In genomic region chr6:2806664-2807063, GRCh38 we compare ENCODE assay signal across 16 cellular contexts.
"Had no signal": no experiment of that assay in that cellular context is flagged by ENCODE, and none has a peak within 500 bp of the region (broad histone marks: within the 10 kb centered on the region; RNA-seq: fewer than 3 reads in every experiment).

No MANE protein-coding gene starts in this region.

- ATAC-seq: activated T-cell treated with anti-CD3 and anti-CD28 coated beads, Interleukin-2, amount 50 U/mL, for 4 hours; left cardiac atrium; sciatic nerve; stimulated activated naive CD8-positive, alpha-beta T cell treated with anti-CD3 and anti-CD28 coated beads, Interleukin-15, amount 100 ng/mL, for 72 hours had no signal

- H3K9me3 Mint-ChIP-seq: activated CD4-positive, alpha-beta memory T cell treated with anti-CD3 and anti-CD28 coated beads, Interleukin-2, amount 10 ng/mL, durations not matched to agents 7 days and 5 days; activated naive CD4-positive, alpha-beta T cell treated with anti-CD3 and anti-CD28 coated beads, Interleukin-2, amount 50 U/mL, for 24 hours; activated T-cell treated with anti-CD3 and anti-CD28 coated beads, Interleukin-2, amount 50 U/mL, for 4 hours; nephron; stimulated activated naive CD8-positive, alpha-beta T cell treated with anti-CD3 and anti-CD28 coated beads, Interleukin-15, amount 100 ng/mL, for 72 hours had no signal

- H3K27ac ChIP-seq: adrenal gland, cardiac muscle cell, SJSA1, VCaP had no signal

- H3K4me3 Mint-ChIP-seq: activated CD4-positive, alpha-beta memory T cell treated with anti-CD3 and anti-CD28 coated beads, Interleukin-2, amount 10 ng/mL, durations not matched to agents 7 days and 5 days; activated naive CD4-positive, alpha-beta T cell treated with anti-CD3 and anti-CD28 coated beads, Interleukin-2, amount 50 U/mL, for 24 hours; activated T-cell treated with anti-CD3 and anti-CD28 coated beads, Interleukin-2, amount 50 U/mL, for 4 hours; nephron; stimulated activated naive CD8-positive, alpha-beta T cell treated with anti-CD3 and anti-CD28 coated beads, Interleukin-15, amount 100 ng/mL, for 72 hours had no signal

- H3K4me3 ChIP-seq: adrenal gland, cardiac muscle cell, gastrocnemius medialis, heart right ventricle, SJSA1 had no signal

- H3K9me3 ChIP-seq: adrenal gland, gastrocnemius medialis, heart right ventricle, SJSA1 had no signal

- H3K27ac Mint-ChIP-seq: activated CD4-positive, alpha-beta memory T cell treated with anti-CD3 and anti-CD28 coated beads, Interleukin-2, amount 10 ng/mL, durations not matched to agents 7 days and 5 days; activated naive CD4-positive, alpha-beta T cell treated with anti-CD3 and anti-CD28 coated beads, Interleukin-2, amount 50 U/mL, for 24 hours; stimulated activated naive CD8-positive, alpha-beta T cell treated with anti-CD3 and anti-CD28 coated beads, Interleukin-15, amount 100 ng/mL, for 72 hours had no signal

- H3K27me3 ChIP-seq: adrenal gland, cardiac muscle cell, gastrocnemius medialis, heart right ventricle, SJSA1 had no signal

- H3K4me1 ChIP-seq: adrenal gland, SJSA1 had no signal

- H3K27me3 Mint-ChIP-seq: activated CD4-positive, alpha-beta memory T cell treated with anti-CD3 and anti-CD28 coated beads, Interleukin-2, amount 10 ng/mL, durations not matched to agents 7 days and 5 days; activated naive CD4-positive, alpha-beta T cell treated with anti-CD3 and anti-CD28 coated beads, Interleukin-2, amount 50 U/mL, for 24 hours; stimulated activated naive CD8-positive, alpha-beta T cell treated with anti-CD3 and anti-CD28 coated beads, Interleukin-15, amount 100 ng/mL, for 72 hours had no signal

- H3K36me3 ChIP-seq: adrenal gland, cardiac muscle cell, gastrocnemius medialis, heart right ventricle, SJSA1 had no signal

- DNase-seq: activated CD4-positive, alpha-beta memory T cell treated with anti-CD3 and anti-CD28 coated beads, Interleukin-2, amount 10 ng/mL, durations not matched to agents 7 days and 5 days; activated CD4-positive, alpha-beta T cell treated with anti-CD3 and anti-CD28 coated beads for 4 hours; activated effector memory CD4-positive, alpha-beta T cell treated with Interleukin-2 at 50 U/mL for 16 hours; activated T-cell treated with anti-CD3 and anti-CD28 coated beads, Interleukin-2, amount 50 U/mL, for 4 hours; gastrocnemius medialis; heart right ventricle; left cardiac atrium; mesenchymal stem cell; stimulated activated naive CD8-positive, alpha-beta T cell treated with anti-CD3 and anti-CD28 coated beads, Interleukin-15, amount 100 ng/mL, for 72 hours had no signal

- H3K4me1 Mint-ChIP-seq: activated naive CD4-positive, alpha-beta T cell treated with anti-CD3 and anti-CD28 coated beads, Interleukin-2, amount 50 U/mL, for 24 hours had no signal
